31 cellular contexts compared by ENCODE assay signal in genomic region chr16:927406-927805, GRCh38. TPM values are rescaled to one million over a fixed set of nuclear protein-coding genes. Genes with fewer than 3 reads are reported as not detected.
"Had no signal": no experiment of that assay in that cellular context is flagged by ENCODE, and none has a peak within 500 bp of the region (broad histone marks: within the 10 kb centered on the region; RNA-seq: fewer than 3 reads in every experiment).

No MANE protein-coding gene starts in this region.

- H3K27ac ChIP-seq: ascending aorta, breast epithelium, cardiac muscle cell, colonic mucosa, epithelial cell of prostate, foreskin keratinocyte, gastrocnemius medialis had no signal

- H3K9me3 ChIP-seq: ascending aorta, breast epithelium, colonic mucosa, gastrocnemius medialis had no signal

- H3K4me1 ChIP-seq: ascending aorta, breast epithelium, colonic mucosa, foreskin keratinocyte, gastrocnemius medialis had no signal

- H3K36me3 ChIP-seq: cardiac muscle cell, colonic mucosa had no signal

- H3K4me3 Mint-ChIP-seq: activated CD4-positive, alpha-beta memory T cell treated with anti-CD3 and anti-CD28 coated beads for 36 hours; activated CD4-positive, alpha-beta T cell treated with anti-CD3 and anti-CD28 coated beads for 36 hours; activated CD4-positive, alpha-beta T cell treated with anti-CD3 and anti-CD28 coated beads, Interleukin-2, amount 10 ng/mL, durations not matched to agents 24 days and 14 days; activated CD8-positive, alpha-beta memory T cell treated with anti-CD3 and anti-CD28 coated beads, Interleukin-2, amount 10 ng/mL, durations not matched to agents 7 days and 5 days; activated CD8-positive, alpha-beta T cell treated with anti-CD3 and anti-CD28 coated beads, Interleukin-2, amount 10 ng/mL, durations not matched to agents 7 days and 5 days; activated naive CD4-positive, alpha-beta T cell treated with anti-CD3 and anti-CD28 coated beads for 36 hours; activated naive CD8-positive, alpha-beta T cell treated with anti-CD3 and anti-CD28 coated beads, Interleukin-2, amount 10 ng/mL, durations not matched to agents 7 days and 5 days; activated T-helper 1 cell treated with anti-CD3 and anti-CD28 coated beads, Interleukin-12 subunit alpha, Interleukin-12 subunit beta, Interleukin-2, Interleukin-4 antibody, amounts not matched to agents 30 ng/mL and 10 ng/mL and 1 ng/mL, durations not matched to agents 14 hours and 24 hours and 36 hours; brain had no signal

- H3K4me1 Mint-ChIP-seq: activated CD4-positive, alpha-beta T cell treated with anti-CD3 and anti-CD28 coated beads for 36 hours; activated CD4-positive, alpha-beta T cell treated with anti-CD3 and anti-CD28 coated beads, Interleukin-2, amount 10 ng/mL, durations not matched to agents 24 days and 14 days; activated CD8-positive, alpha-beta memory T cell treated with anti-CD3 and anti-CD28 coated beads, Interleukin-2, amount 10 ng/mL, durations not matched to agents 7 days and 5 days; activated naive CD8-positive, alpha-beta T cell treated with anti-CD3 and anti-CD28 coated beads, Interleukin-2, amount 10 ng/mL, durations not matched to agents 7 days and 5 days; brain had no signal

- H3K4me3 ChIP-seq: ascending aorta, breast epithelium, cardiac muscle cell, colonic mucosa, gastrocnemius medialis had no signal

- H3K27me3 Mint-ChIP-seq: activated CD4-positive, alpha-beta memory T cell treated with anti-CD3 and anti-CD28 coated beads for 36 hours; activated CD4-positive, alpha-beta T cell treated with anti-CD3 and anti-CD28 coated beads for 36 hours; activated CD4-positive, alpha-beta T cell treated with anti-CD3 and anti-CD28 coated beads, Interleukin-2, amount 10 ng/mL, durations not matched to agents 24 days and 14 days; activated CD8-positive, alpha-beta memory T cell treated with anti-CD3 and anti-CD28 coated beads, Interleukin-2, amount 10 ng/mL, durations not matched to agents 7 days and 5 days; activated naive CD8-positive, alpha-beta T cell treated with anti-CD3 and anti-CD28 coated beads, Interleukin-2, amount 10 ng/mL, durations not matched to agents 7 days and 5 days; brain had no signal

- H3K27me3 ChIP-seq: ascending aorta, breast epithelium, cardiac muscle cell, colonic mucosa, foreskin keratinocyte, gastrocnemius medialis had no signal

- H3K27ac Mint-ChIP-seq: activated CD4-positive, alpha-beta memory T cell treated with anti-CD3 and anti-CD28 coated beads for 36 hours; activated CD4-positive, alpha-beta T cell treated with anti-CD3 and anti-CD28 coated beads for 36 hours; activated CD4-positive, alpha-beta T cell treated with anti-CD3 and anti-CD28 coated beads, Interleukin-2, amount 10 ng/mL, durations not matched to agents 24 days and 14 days; activated CD8-positive, alpha-beta memory T cell treated with anti-CD3 and anti-CD28 coated beads, Interleukin-2, amount 10 ng/mL, durations not matched to agents 7 days and 5 days; activated CD8-positive, alpha-beta T cell treated with anti-CD3 and anti-CD28 coated beads, Interleukin-2, amount 10 ng/mL, durations not matched to agents 7 days and 5 days; activated naive CD4-positive, alpha-beta T cell treated with anti-CD3 and anti-CD28 coated beads for 36 hours; activated naive CD4-positive, alpha-beta T cell treated with anti-CD3 and anti-CD28 coated beads, Interleukin-2, amount 50 U/mL, for 72 hours; activated naive CD8-positive, alpha-beta T cell treated with anti-CD3 and anti-CD28 coated beads, Interleukin-2, amount 10 ng/mL, durations not matched to agents 7 days and 5 days; activated T-helper 1 cell treated with anti-CD3 and anti-CD28 coated beads, Interleukin-12 subunit alpha, Interleukin-12 subunit beta, Interleukin-2, Interleukin-4 antibody, amounts not matched to agents 30 ng/mL and 10 ng/mL and 1 ng/mL, durations not matched to agents 14 hours and 24 hours and 36 hours; activated T-helper 2 cell treated with anti-CD3 and anti-CD28 coated beads, Interferon-gamma antibody, Interleukin-2, Interleukin-4, amounts not matched to agents 10 μg/mL and 5 μg/mL and 100 μg/mL, durations not matched to agents 14 hours and 24 hours and 36 hours; brain had no signal

- DNase-seq: activated CD4-positive, alpha-beta memory T cell treated with anti-CD3 and anti-CD28 coated beads for 36 hours; activated CD4-positive, alpha-beta T cell treated with anti-CD3 and anti-CD28 coated beads for 36 hours; activated CD4-positive, alpha-beta T cell treated with anti-CD3 and anti-CD28 coated beads, Interleukin-2, amount 10 ng/mL, durations not matched to agents 24 days and 14 days; activated CD4-positive, CD25-positive, alpha-beta regulatory T cell; activated CD4-positive, CD25-positive, alpha-beta regulatory T cell treated with anti-CD3 and anti-CD28 coated beads, Interleukin-2, amount 50 U/mL, for 72 hours; activated CD8-positive, alpha-beta memory T cell treated with anti-CD3 and anti-CD28 coated beads, Interleukin-2, amount 10 ng/mL, durations not matched to agents 7 days and 5 days; activated CD8-positive, alpha-beta T cell treated with anti-CD3 and anti-CD28 coated beads, Interleukin-2, amount 10 ng/mL, durations not matched to agents 7 days and 5 days; activated effector memory CD4-positive, alpha-beta T cell treated with anti-CD3 and anti-CD28 coated beads, Interleukin-2, amount 50 U/mL, for 16 hours; activated naive CD4-positive, alpha-beta T cell treated with anti-CD3 and anti-CD28 coated beads for 36 hours; activated naive CD8-positive, alpha-beta T cell treated with anti-CD3 and anti-CD28 coated beads, Interleukin-2, amount 10 ng/mL, durations not matched to agents 7 days and 5 days; activated T-cell treated with anti-CD3 and anti-CD28 coated beads, Interleukin-2, amount 50 U/mL, for 1 hour; activated T-cell treated with anti-CD3 and anti-CD28 coated beads, Interleukin-2, amount 50 U/mL, for 48 hours; central memory CD4-positive, alpha-beta T cell; cerebellar nuclear complex; colonic mucosa; effector CD8-positive, alpha-beta T cell; foreskin keratinocyte; gastrocnemius medialis; glutamatergic neuron; T-helper 2 cell had no signal

- FAIRE-seq: endometrium, endothelial cell of umbilical vein had no signal

- ATAC-seq: activated CD4-positive, alpha-beta T cell treated with anti-CD3 and anti-CD28 coated beads for 36 hours; activated CD8-positive, alpha-beta memory T cell treated with anti-CD3 and anti-CD28 coated beads, Interleukin-2, amount 10 ng/mL, durations not matched to agents 7 days and 5 days; activated CD8-positive, alpha-beta T cell treated with anti-CD3 and anti-CD28 coated beads, Interleukin-2, amount 10 ng/mL, durations not matched to agents 7 days and 5 days; activated naive CD4-positive, alpha-beta T cell treated with anti-CD3 and anti-CD28 coated beads, Interleukin-2, amount 50 U/mL, for 72 hours; esophagus mucosa; foreskin keratinocyte; gastrocnemius medialis had no signal

RNA-seq across cellular contexts. Expression of gene SOX8, which starts 54.2 kb away (rescaled TPM):
- total RNA-seq: activated CD8-positive, alpha-beta T cell treated with anti-CD3 and anti-CD28 coated beads, Interleukin-2, amount 10 ng/mL, durations not matched to agents 7 days and 5 days; foreskin keratinocyte had no signal
- polyA plus RNA-seq: foreskin keratinocyte had no signal
